31 cellular contexts compared by ENCODE assay signal in genomic region chr9:95283678-95284077, GRCh38. TPM values are rescaled to one million over a fixed set of nuclear protein-coding genes. Genes with fewer than 3 reads are reported as not detected.
DNase-seq lines count a peak whose midpoint lies in the region; ATAC-seq, FAIRE-seq and TF ChIP-seq lines count a peak whose summit lies in the region.
"Had no signal": no experiment of that assay in that cellular context is flagged by ENCODE, and none has a peak within 500 bp of the region (broad histone marks: within the 10 kb centered on the region; RNA-seq: fewer than 3 reads in every experiment).

No MANE protein-coding gene starts in this region.

- H3K4me3 Mint-ChIP-seq in HFFc6: peak overlapping the region; percentile 48; the same call in 1 of the 2 replicates
- H3K4me3 Mint-ChIP-seq: activated CD4-positive, alpha-beta memory T cell treated with anti-CD3 and anti-CD28 coated beads, Interleukin-2, amount 10 ng/mL, durations not matched to agents 7 days and 5 days; activated T-helper 1 cell treated with anti-CD3 and anti-CD28 coated beads, Interleukin-12 subunit alpha, Interleukin-12 subunit beta, Interleukin-2, Interleukin-4 antibody, amounts not matched to agents 30 ng/mL and 10 ng/mL and 1 ng/mL, durations not matched to agents 14 hours and 24 hours and 36 hours; CD4-positive, alpha-beta T cell; dendritic cell treated with granulocyte-macrophage colony-stimulating factor and Interleukin-4, amounts not matched to agents 40 ng/mL and 50 ng/mL, for 4 days; endodermal cell; neural crest cell had no signal

- no peak overlapping the region for H3K27ac Mint-ChIP-seq in HFFc6
- H3K27ac Mint-ChIP-seq: activated CD4-positive, alpha-beta memory T cell treated with anti-CD3 and anti-CD28 coated beads, Interleukin-2, amount 10 ng/mL, durations not matched to agents 7 days and 5 days; activated T-helper 1 cell treated with anti-CD3 and anti-CD28 coated beads, Interleukin-12 subunit alpha, Interleukin-12 subunit beta, Interleukin-2, Interleukin-4 antibody, amounts not matched to agents 30 ng/mL and 10 ng/mL and 1 ng/mL, durations not matched to agents 14 hours and 24 hours and 36 hours; CD4-positive, alpha-beta T cell; dendritic cell treated with granulocyte-macrophage colony-stimulating factor and Interleukin-4, amounts not matched to agents 40 ng/mL and 50 ng/mL, for 4 days; endodermal cell had no signal

- POLR2A ChIA-PET in GM12878 (lab: Charles Lee): no interaction called here

- H3K9me3 Mint-ChIP-seq in HFFc6: peaks cover 7% of the 10 kb centered on the region

- TF ChIP-seq EP300 in GM12878 (IDR thresholded peaks at IDR 0.05; ENCODE audit: borderline replicate concordance in 1 of 2, control insufficient read depth in 1 of 2, low read depth in 2 of 2, low read length in 2 of 2): no peak

- in situ Hi-C loops in GM12878 (cut with MboI): no loop called here

- peak; percentile 13 for FAIRE-seq in GM12878 (lab: Jason Lieb, UNC)

- H3K4me1 ChIP-seq in GM12878 (ENCODE audit: control insufficient read depth, insufficient read depth, low read length) (no peaks in the 10 kb centered on the region), hepatocyte (ENCODE audit: insufficient read depth) (peaks cover 5% of the 10 kb centered on the region)
- H3K4me1 ChIP-seq: HAP-1, parathyroid adenoma, tibial artery had no signal

- peaks cover 14% of the 10 kb centered on the region for H3K36me3 Mint-ChIP-seq in HFFc6 (ENCODE audit: low read depth)

- intact Hi-C loops in GM12878 (cut with micrococcal nuclease; ENCODE audit: unreplicated experiment): no loop called here

- H4K20me1 ChIP-seq in GM12878 (ENCODE audit: control insufficient read depth, insufficient read depth): no peaks in the 10 kb centered on the region
- H4K20me1 ChIP-seq in hepatocyte (ENCODE audit: insufficient read depth, poor library complexity, severe bottlenecking): no peaks in the 10 kb centered on the region

- CTCF ChIA-PET in GM12878 (lab: Yijun Ruan, JAX): interaction anchor here (0.9 kb wide), 1 partner anchor 10 kb away, joined by 4 read pairs; no protein-coding TSS in a partner anchor

- H3K4me2 ChIP-seq in GM12878 (ENCODE audit: control insufficient read depth, insufficient read depth): no peak overlapping the region
- H3K4me2 ChIP-seq in hepatocyte: peak overlapping the region; percentile 39

- TF ChIP-seq POLR2A in GM12878 (IDR thresholded peaks at IDR 0.05; ENCODE audit: low read depth, low read length): no peak

- H3K9me3 ChIP-seq in GM12878 (replicated peaks; ENCODE audit: control insufficient read depth, insufficient read depth, low read length) (peaks cover 3% of the 10 kb centered on the region; the same call in 2 of the 3 replicates), hepatocyte (ENCODE audit: low read depth) (no peaks in the 10 kb centered on the region)
- H3K9me3 ChIP-seq: HAP-1 had no signal

- RAD21 ChIA-PET in GM12878 (lab: Charles Lee; ENCODE audit: unreplicated experiment): interaction anchor here (0.9 kb wide), 1 partner anchor 13 kb away, joined by 3 read pairs; no protein-coding TSS in a partner anchor

- no TSS peak for BruUV-seq in GM12878 (replicated peaks; lab: Mats Ljungman, UMichigan)

- no peak overlapping the region for H3K27ac ChIP-seq in GM12878 (ENCODE audit: control insufficient read depth, insufficient read depth)
- peak overlapping the region; percentile 2 for H3K27ac ChIP-seq in hepatocyte
- H3K27ac ChIP-seq: parathyroid adenoma, tibial artery had no signal

- 93% methylated on average over 2 of the region's 2 CpGs for WGBS in GM12878 (ENCODE audit: insufficient coverage, insufficient replicate concordance, low lambda C conversion rate, missing lambda C conversion rate)
- 78% methylated on average over 2 of the region's 2 CpGs for WGBS in hepatocyte (ENCODE audit: low lambda C conversion rate, missing lambda C conversion rate)

- H3K79me2 ChIP-seq in GM12878 (ENCODE audit: control insufficient read depth, insufficient read depth, low read length) (no peaks in the 10 kb centered on the region), hepatocyte (peaks cover 32% of the 10 kb centered on the region)
- H3K79me2 ChIP-seq: parathyroid adenoma had no signal

- H3K4me3 ChIP-seq in GM12878 (no peak overlapping the region), hepatocyte (no peak overlapping the region)
- H3K4me3 ChIP-seq: esophagus muscularis mucosa, HAP-1, tibial artery had no signal

- peak; percentile 33 for DNase-seq in A172 (ENCODE audit: low spot score)
- peak; percentile 1 for DNase-seq in HFFc6
- DNase-seq in GM12878 (ENCODE audit: low read depth, low spot score): no peak
- no peak for DNase-seq in hepatocyte (ENCODE audit: low spot score)
- DNase-seq in glomerular visceral epithelial cell (ENCODE audit: extremely low spot score): no peak
- no peak for DNase-seq in activated CD4-positive, alpha-beta T cell treated with anti-CD3 and anti-CD28 coated beads for 48 hours
- DNase-seq in GM20000 (ENCODE audit: low spot score): no peak
- DNase-seq: activated CD4-positive, alpha-beta memory T cell treated with anti-CD3 and anti-CD28 coated beads, Interleukin-2, amount 10 ng/mL, durations not matched to agents 7 days and 5 days; activated CD4-positive, alpha-beta T cell treated with anti-CD3 and anti-CD28 coated beads for 1 hour; activated CD8-positive, alpha-beta memory T cell treated with anti-CD3 and anti-CD28 coated beads, Interleukin-2, amount 50 U/mL, for 48 hours; activated naive CD4-positive, alpha-beta T cell treated with Interleukin-2 at 50 U/mL for 16 hours; CD4-positive, alpha-beta T cell; endodermal cell; hypothalamus; left colon; mesendoderm; NCI-H1417; NCI-H2081; NCI-H226; NCI-H69; right cardiac atrium; SHP77 treated with DMSO at 0.1 percent for 48 hours; stimulated activated CD4-positive, alpha-beta T cell treated with anti-CD3 and anti-CD28 coated beads, Interleukin-4, amount 100 ng/mL, for 24 hours; tibial artery had no signal

- ATAC-seq in GM12878 (no peak), GM21360 (IDR thresholded peaks at IDR 0.05; ENCODE audit: unreplicated experiment) (no peak)
- ATAC-seq: left colon, right cardiac atrium had no signal

- H3K9ac ChIP-seq in GM12878 (ENCODE audit: control insufficient read depth, insufficient read depth, low read length): no peak overlapping the region
- H3K9ac ChIP-seq: parathyroid adenoma had no signal

- H3K36me3 ChIP-seq in GM12878 (ENCODE audit: control insufficient read depth in 2 of 2, insufficient read depth in 2 of 2, low read length in 1 of 2) (no peaks in the 10 kb centered on the region), hepatocyte (replicated peaks; ENCODE audit: insufficient read depth, low read depth) (no peaks in the 10 kb centered on the region)
- H3K36me3 ChIP-seq: esophagus muscularis mucosa, HAP-1, tibial artery had no signal

- no peaks in the 10 kb centered on the region for H3K27me3 Mint-ChIP-seq in HFFc6 (ENCODE audit: insufficient read depth)
- H3K27me3 Mint-ChIP-seq: CD4-positive, alpha-beta T cell; dendritic cell treated with granulocyte-macrophage colony-stimulating factor and Interleukin-4, amounts not matched to agents 40 ng/mL and 50 ng/mL, for 4 days had no signal

- H3K4me1 Mint-ChIP-seq in HFFc6 (ENCODE audit: low read depth): peaks cover 24% of the 10 kb centered on the region
- H3K4me1 Mint-ChIP-seq: activated CD4-positive, alpha-beta memory T cell treated with anti-CD3 and anti-CD28 coated beads, Interleukin-2, amount 10 ng/mL, durations not matched to agents 7 days and 5 days; endodermal cell; neural crest cell had no signal

- TF ChIP-seq CTCF in HFFc6 (IDR thresholded peaks at IDR 0.05) (no peak), GM12878 (IDR thresholded peaks at IDR 0.05 in 2 of 3, conservative IDR thresholded peaks at IDR 0.05 in 1 of 3; ENCODE audit: control insufficient read depth in 2 of 3, extremely low read depth in 1 of 3, insufficient read depth in 1 of 3, low read depth in 3 of 3, low read length in 3 of 3) (no peak), hepatocyte (IDR thresholded peaks at IDR 0.05; ENCODE audit: poor library complexity) (no peak), GM20000 (IDR thresholded peaks at IDR 0.05; ENCODE audit: extremely low read depth, missing control alignments) (no peak)

- TF ChIP-seq RAD21 in GM12878 (IDR thresholded peaks at IDR 0.05; ENCODE audit: insufficient read depth, low read depth, low read length): no peak

- no peaks in the 10 kb centered on the region for H3K9me2 ChIP-seq in hepatocyte (replicated peaks; ENCODE audit: insufficient read depth)

- H3K27me3 ChIP-seq in GM12878 (replicated peaks in 1 of 2; ENCODE audit: control insufficient read depth in 2 of 2, insufficient read depth in 2 of 2, low read length in 1 of 2) (no peaks in the 10 kb centered on the region), hepatocyte (no peaks in the 10 kb centered on the region)
- H3K27me3 ChIP-seq: esophagus muscularis mucosa, tibial artery had no signal

- SMC1A ChIA-PET in GM12878 (lab: Charles Lee; ENCODE audit: uncharacterized antibody, unreplicated experiment): interaction anchor here (1.3 kb wide), 1 partner anchor 15 kb away, joined by 5 read pairs; no protein-coding TSS in a partner anchor

- no peak overlapping the region for H2AFZ ChIP-seq in GM12878 (ENCODE audit: control insufficient read depth, low read depth, low read length)
- no peak overlapping the region for H2AFZ ChIP-seq in hepatocyte
- H2AFZ ChIP-seq: parathyroid adenoma had no signal

TF ChIP-seq in GM12878, 131 proteins besides CTCF, POLR2A, EP300 and RAD21 (continues in another document):
- TF ChIP-seq ZNF24 (IDR thresholded peaks at IDR 0.05) (no peak), PAX8 (IDR thresholded peaks at IDR 0.05) (no peak), SREBF1 (IDR thresholded peaks at IDR 0.05; ENCODE audit: low read length) (no peak)

RNA-seq across cellular contexts. Expression of gene FANCC, which starts 33.8 kb away (rescaled TPM):
- total RNA-seq in A172 (2014; rRNA removed; shearing (Covaris generic)): 13.4 and 18.2 TPM in 2 replicates
- total RNA-seq in HFFc6 (2021; fragmentation: NEBNext Ultra II Directional; extraction: Animal tissue kit (Norgen Biotek cat#: 25700)): 1 to 10 TPM; 4.7 to 7.1 (median 5.7) TPM
- 38.1 and 39.6 TPM in 2 replicates for total RNA-seq in GM12878 (2013; cell fraction: nucleolus; rRNA removed)
- total RNA-seq in GM12878 (2014; rRNA removed) (6.6 and 8.5 TPM in 2 replicates), GM12878 (2014; rRNA removed; fragmentation: Illumina TruSeq; extraction: Trizol) (10.7 and 11.4 TPM in 2 replicates), GM12878 (2021) (11.3 TPM in 2 replicates), hepatocyte (11.8 and 15.6 TPM in 2 replicates)
- polyA plus RNA-seq in GM12878 (2011; ENCODE audit: low read depth): 6.2 TPM
- polyA plus RNA-seq in GM12878 (2011; rRNA removed) (14.5 and 21.7 TPM in 2 replicates), GM12878 (2014; fragmentation: Illumina TruSeq; extraction: Trizol) (8.8 and 17.3 TPM in 2 replicates), GM12878 (2014; fragmentation: Nextera tagmentation; extraction: Ambion mirVana) (1 to 10 TPM; 1.2 to 1.9 TPM), GM12878 (2014; rRNA removed) (9.1 and 9.8 TPM in 2 replicates), GM12878 (2016; fragmentation: Nextera tagmentation; extraction: Ambion mirVana) (10 to 100 TPM; 16.0 to 16.8 TPM), hepatocyte (13.1 TPM in 2 replicates)
- 10.2 and 12.4 TPM in 2 replicates for polyA plus RNA-seq in GM12878 (2011; cell fraction: cytosol; rRNA removed)
- polyA plus RNA-seq in GM12878 (2011; cell fraction: nucleus; rRNA removed): 11.6 and 14.5 TPM in 2 replicates
- polyA plus RNA-seq in GM12878 (2012): 3.4 and 5.0 TPM in 2 replicates
- 15.5 and 25.5 TPM in 2 replicates for polyA minus RNA-seq in GM12878 (2011; rRNA and poly(A)+ RNA removed)
- 4.3 and 7.8 TPM in 2 replicates for polyA minus RNA-seq in GM12878 (2011; cell fraction: cytosol; rRNA and poly(A)+ RNA removed)
- polyA minus RNA-seq in GM12878 (2011; cell fraction: nucleus; rRNA and poly(A)+ RNA removed): 25.5 and 39.2 TPM in 2 replicates

Comparison
In these comparisons a context has a peak if more than half of its experiments do, and no peak if none do; other contexts are left out.
1. DNase-seq: peak in A172 (single experiment) and HFFc6 (single experiment); none in GM12878 (single experiment), hepatocyte (single experiment), glomerular visceral epithelial cell (single experiment), activated CD4-positive, alpha-beta T cell treated with anti-CD3 and anti-CD28 coated beads for 48 hours (single experiment) and GM20000 (single experiment).